ENCODE assay signal across 1 cellular context in the genomic region with DNA sequence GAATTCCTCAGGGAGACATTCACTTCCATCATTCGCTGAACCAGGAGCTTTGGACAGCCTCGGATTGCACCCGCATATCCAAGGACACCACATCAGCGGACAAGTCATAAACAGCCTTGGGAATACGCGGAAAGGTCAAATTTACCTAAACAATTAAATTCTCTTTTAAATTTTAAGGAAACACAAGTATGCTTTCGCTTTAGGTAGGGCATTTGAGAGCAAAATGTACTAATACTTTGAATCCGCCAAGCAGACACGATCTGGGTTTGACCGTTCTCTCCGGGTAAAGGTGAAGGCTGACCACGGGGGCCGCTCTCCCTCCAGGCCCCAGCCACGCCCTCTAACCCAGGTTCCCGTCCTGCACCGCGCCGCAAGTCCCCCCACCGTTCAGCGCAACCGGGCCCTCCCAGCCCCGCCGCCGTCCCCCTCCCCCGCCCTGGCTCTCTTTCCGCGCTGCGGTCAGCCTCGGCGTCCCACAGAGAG.
TF ChIP-seq lines count a peak whose summit lies in the region.

No MANE protein-coding gene starts in this region.

TF ChIP-seq in WTC11, 78 proteins besides CTCF, POLR2A, EP300 and RAD21 (continued from another document):
- TF ChIP-seq, protein P1, sequence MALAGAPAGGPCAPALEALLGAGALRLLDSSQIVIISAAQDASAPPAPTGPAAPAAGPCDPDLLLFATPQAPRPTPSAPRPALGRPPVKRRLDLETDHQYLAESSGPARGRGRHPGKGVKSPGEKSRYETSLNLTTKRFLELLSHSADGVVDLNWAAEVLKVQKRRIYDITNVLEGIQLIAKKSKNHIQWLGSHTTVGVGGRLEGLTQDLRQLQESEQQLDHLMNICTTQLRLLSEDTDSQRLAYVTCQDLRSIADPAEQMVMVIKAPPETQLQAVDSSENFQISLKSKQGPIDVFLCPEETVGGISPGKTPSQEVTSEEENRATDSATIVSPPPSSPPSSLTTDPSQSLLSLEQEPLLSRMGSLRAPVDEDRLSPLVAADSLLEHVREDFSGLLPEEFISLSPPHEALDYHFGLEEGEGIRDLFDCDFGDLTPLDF (CRISPR knock-in tag; IDR thresholded peaks at IDR 0.05), result no peak
- TF ChIP-seq ZNF121 (CRISPR knock-in tag; IDR thresholded peaks at IDR 0.05) (no peak), USF2 (CRISPR knock-in tag; IDR thresholded peaks at IDR 0.05) (no peak)
